Comparison of ENCODE assay signal across 18 cellular contexts in genomic region chr3:119950666-119951325, GRCh38.
A peak's percentile ranks its signal among the peaks of the same experiment; 100 is the strongest.
DNase-seq lines count a peak whose midpoint lies in the region; ATAC-seq, FAIRE-seq and TF ChIP-seq lines count a peak whose summit lies in the region.
"Had no signal": no experiment of that assay in that cellular context is flagged by ENCODE, and none has a peak within 500 bp of the region (broad histone marks: within the 10 kb centered on the region; RNA-seq: fewer than 3 reads in every experiment).

No MANE protein-coding gene starts in this region.

- no peaks in the 10 kb centered on the region for H3K27me3 ChIP-seq in CD4-positive, CD25-positive, alpha-beta regulatory T cell (ENCODE audit: control insufficient read depth, insufficient read depth, low read length)

- no peak overlapping the region for H3K27ac ChIP-seq in CD4-positive, CD25-positive, alpha-beta regulatory T cell (ENCODE audit: insufficient read depth, low read length, poor library complexity, severe bottlenecking)

- no peak for ATAC-seq in CD4-positive, CD25-positive, alpha-beta regulatory T cell (ENCODE audit: low read depth in 2 of 2)
- peak; percentile 53 for ATAC-seq in left ventricle myocardium superior
- no peak for ATAC-seq in HG03378 (IDR thresholded peaks at IDR 0.05; ENCODE audit: unreplicated experiment)
- ATAC-seq in HG03457 (IDR thresholded peaks at IDR 0.05; ENCODE audit: unreplicated experiment) = no peak
- ATAC-seq in SK-N-SH treated with all-trans-retinoic acid at 6 μM for 48 hours = no peak

- intact Hi-C loops in left ventricle myocardium superior (cut with micrococcal nuclease) = no loop called here

- peaks cover 6% of the 10 kb centered on the region for H3K36me3 ChIP-seq in CD4-positive, CD25-positive, alpha-beta regulatory T cell (ENCODE audit: control insufficient read depth, insufficient read depth, low read length)

- no peaks in the 10 kb centered on the region for H3K9me3 Mint-ChIP-seq in CD4-positive, CD25-positive, alpha-beta regulatory T cell
- no peaks in the 10 kb centered on the region for H3K9me3 Mint-ChIP-seq in progenitor cell of endocrine pancreas (ENCODE audit: low read depth)
- H3K9me3 Mint-ChIP-seq: CD4-positive, alpha-beta T cell had no signal

- no peak overlapping the region for H3K4me3 ChIP-seq in CD4-positive, CD25-positive, alpha-beta regulatory T cell (ENCODE audit: low read depth, low read length)

- peak overlapping the region in 1 of 4 donors; percentile 14 for H3K4me3 Mint-ChIP-seq in CD4-positive, CD25-positive, alpha-beta regulatory T cell
- no peak overlapping the region for H3K4me3 Mint-ChIP-seq in progenitor cell of endocrine pancreas (ENCODE audit: low read depth)
- H3K4me3 Mint-ChIP-seq: CD4-positive, alpha-beta T cell had no signal

- no peaks in the 10 kb centered on the region for H3K4me1 ChIP-seq in CD4-positive, CD25-positive, alpha-beta regulatory T cell (ENCODE audit: control insufficient read depth, insufficient read depth, low read length, poor library complexity, severe bottlenecking)

- H3K36me3 Mint-ChIP-seq in CD4-positive, CD25-positive, alpha-beta regulatory T cell = peaks cover 13% of the 10 kb centered on the region
- peaks cover 1% of the 10 kb centered on the region for H3K36me3 Mint-ChIP-seq in progenitor cell of endocrine pancreas (ENCODE audit: insufficient read depth)

- TF ChIP-seq POLR2A in GM12892 (IDR thresholded peaks at IDR 0.05; ENCODE audit: low read depth, low read length) = no peak

- peak overlapping the region in 2 of 3 donors; percentile 38 to 72 for H3K27ac Mint-ChIP-seq in CD4-positive, CD25-positive, alpha-beta regulatory T cell
- peak overlapping the region; percentile 30 for H3K27ac Mint-ChIP-seq in progenitor cell of endocrine pancreas
- H3K27ac Mint-ChIP-seq: CD4-positive, alpha-beta T cell had no signal

- peaks cover 25 to 51% (median 38%) of the 10 kb centered on the region in 4 donors for H3K4me1 Mint-ChIP-seq in CD4-positive, CD25-positive, alpha-beta regulatory T cell
- peaks cover 16% of the 10 kb centered on the region for H3K4me1 Mint-ChIP-seq in progenitor cell of endocrine pancreas (ENCODE audit: low read depth)

- peak; percentile 9 for FAIRE-seq in GM12892 (lab: Jason Lieb, UNC)
- FAIRE-seq: GM18507, RCC 7860 had no signal

- H3K27me3 Mint-ChIP-seq in CD4-positive, CD25-positive, alpha-beta regulatory T cell = no peaks in the 10 kb centered on the region
- H3K27me3 Mint-ChIP-seq in progenitor cell of endocrine pancreas = no peaks in the 10 kb centered on the region
- H3K27me3 Mint-ChIP-seq: CD4-positive, alpha-beta T cell had no signal

- no peaks in the 10 kb centered on the region for H3K9me3 ChIP-seq in CD4-positive, CD25-positive, alpha-beta regulatory T cell (ENCODE audit: control insufficient read depth in 2 of 2, low read length in 2 of 2)

- no peak for DNase-seq in CD4-positive, CD25-positive, alpha-beta regulatory T cell
- DNase-seq in GM12892 (ENCODE audit: insufficient read length) = no peak
- no peak for DNase-seq in left ventricle myocardium superior
- no peak for DNase-seq in progenitor cell of endocrine pancreas (ENCODE audit: low spot score, unreplicated experiment)
- DNase-seq: CD4-positive, alpha-beta T cell; COR-L47; DMS 273 treated with DMSO at 0.1 percent for 48 hours; DMS79 treated with DMSO at 0.1 percent for 48 hours; Kasumi-1; NCI-H1417; NCI-H1694 treated with DMSO at 0.1 percent for 48 hours; NCI-H446; NCI-H526 had no signal

- no peak for TF ChIP-seq CTCF in progenitor cell of endocrine pancreas (IDR thresholded peaks at IDR 0.05; ENCODE audit: unreplicated experiment)

TF ChIP-seq in SK-N-SH treated with all-trans-retinoic acid at 6 μM for 48 hours, 23 proteins besides CTCF, POLR2A, EP300 and RAD21:
- no peak for TF ChIP-seq OSR1 (CRISPR knock-in tag; IDR thresholded peaks at IDR 0.05)
- TF ChIP-seq ZFP30 (CRISPR knock-in tag; IDR thresholded peaks at IDR 0.05) = no peak
- no peak for TF ChIP-seq ARNTL (CRISPR knock-in tag; IDR thresholded peaks at IDR 0.05; ENCODE audit: borderline replicate concordance, low read depth)
- no peak for TF ChIP-seq ESRRG (CRISPR knock-in tag; IDR thresholded peaks at IDR 0.05)
- TF ChIP-seq ZC3H10 (CRISPR knock-in tag; IDR thresholded peaks at IDR 0.05) = no peak
- TF ChIP-seq BACH2 (CRISPR knock-in tag; IDR thresholded peaks at IDR 0.05; ENCODE audit: borderline replicate concordance) = no peak
- TF ChIP-seq TCF4 (CRISPR knock-in tag; IDR thresholded peaks at IDR 0.05; ENCODE audit: borderline replicate concordance) = no peak
- no peak for TF ChIP-seq ISL1 (CRISPR knock-in tag; IDR thresholded peaks at IDR 0.05)
- no peak for TF ChIP-seq SNAI2 (CRISPR knock-in tag; IDR thresholded peaks at IDR 0.05)
- no peak for TF ChIP-seq ZNF70 (CRISPR knock-in tag; IDR thresholded peaks at IDR 0.05)
TF ChIP-seq in SK-N-SH treated with all-trans-retinoic acid at 6 μM for 48 hours: peak in this region for 0.
